ENCODE assay signal across 8 cellular contexts in genomic region chr6:33271098-33271607, GRCh38. TPM values are rescaled to one million over a fixed set of nuclear protein-coding genes. Genes with fewer than 3 reads are reported as not detected.
DNase-seq lines count a peak whose midpoint lies in the region; ATAC-seq and TF ChIP-seq lines count a peak whose summit lies in the region.

No MANE protein-coding gene starts in this region.

- intact Hi-C loops in prostate gland (cut with DNase I) = no loop called here

- no peaks in the 10 kb centered on the region for H3K9me3 ChIP-seq in GM23248 (ENCODE audit: low read depth)
- no peaks in the 10 kb centered on the region for H3K9me3 ChIP-seq in RWPE2 (ENCODE audit: severe bottlenecking)
- no peaks in the 10 kb centered on the region for H3K9me3 ChIP-seq in prostate gland

- peak overlapping the region; percentile 88 for H3K9ac ChIP-seq in GM23248

- H3F3A ChIP-seq in GM23248 (ENCODE audit: insufficient read depth) = peaks cover 41% of the 10 kb centered on the region

- no peaks in the 10 kb centered on the region for H3K9me2 ChIP-seq in GM23248 (ENCODE audit: insufficient read depth)

- in situ Hi-C loops in GM23248 (cut with MboI) = no loop called here

- H3K4me3 ChIP-seq in GM23248 = peak overlapping the region; percentile 79
- H3K4me3 ChIP-seq in RWPE2 (ENCODE audit: severe bottlenecking) = peak overlapping the region; percentile 61
- peak overlapping the region; percentile 100 for H3K4me3 ChIP-seq in fibroblast of pulmonary artery (replicated peaks; ENCODE audit: low read depth, low read length)
- peak overlapping the region; percentile 65 to 91 for H3K4me3 ChIP-seq in prostate gland

- H3K36me3 ChIP-seq in GM23248 (ENCODE audit: low read depth) (peaks cover 48% of the 10 kb centered on the region), RWPE2 (ENCODE audit: low read depth) (peaks cover 76% of the 10 kb centered on the region), prostate gland (peaks cover 10 to 21% of the 10 kb centered on the region in 2 donors)

- peaks cover 4% of the 10 kb centered on the region; the same call in 1 of the 2 replicates for H4K20me1 ChIP-seq in GM23248 (ENCODE audit: insufficient read depth)

- peak overlapping the region; percentile 86 for H2AFZ ChIP-seq in GM23248

- H3K4me2 ChIP-seq in GM23248 (ENCODE audit: unreplicated experiment) = peak overlapping the region; percentile 87

- no peaks in the 10 kb centered on the region for H3K27me3 ChIP-seq in GM23248 (replicated peaks; ENCODE audit: insufficient read depth)
- no peaks in the 10 kb centered on the region for H3K27me3 ChIP-seq in RWPE2 (ENCODE audit: insufficient read depth, poor library complexity, severe bottlenecking)
- H3K27me3 ChIP-seq in prostate gland (replicated peaks; ENCODE audit: insufficient read depth) = no peaks in the 10 kb centered on the region

- ATAC-seq in RWPE2 (ENCODE audit: low read depth) (peak; percentile 7), GM19035 (IDR thresholded peaks at IDR 0.05; ENCODE audit: unreplicated experiment) (no peak), HG03135 (IDR thresholded peaks at IDR 0.05; ENCODE audit: unreplicated experiment) (no peak)

- H3K4me1 ChIP-seq in GM23248 (ENCODE audit: insufficient read depth) (peaks cover 34% of the 10 kb centered on the region), RWPE2 (ENCODE audit: insufficient read depth, poor library complexity, severe bottlenecking) (peaks cover 29% of the 10 kb centered on the region), prostate gland (replicated peaks) (peaks cover 23% of the 10 kb centered on the region)

- H3K27ac ChIP-seq in GM23248 (peak overlapping the region; percentile 81), RWPE2 (ENCODE audit: poor library complexity, severe bottlenecking) (peak overlapping the region; percentile 84), prostate gland (peak overlapping the region; percentile 83 to 93)

- DNase-seq in AG20443 (ENCODE audit: low spot score) (peak; percentile 14), GM23248 (peak; percentile 55), RWPE2 (ENCODE audit: low spot score) (no peak), fibroblast of pulmonary artery (ENCODE audit: low read depth) (peak; percentile 24), prostate gland (ENCODE audit: low spot score) (no peak), GM19240 (ENCODE audit: insufficient read length, low spot score) (no peak)

- 2% methylated on average over 13 of the region's 13 CpGs for WGBS in GM23248 (ENCODE audit: low coverage in 1 of 2, low lambda C conversion rate in 2 of 2, missing lambda C conversion rate in 2 of 2), 2 experiments
- 1% methylated on average over 13 of the region's 13 CpGs for WGBS in prostate gland

- TF ChIP-seq CTCF in RWPE2 (IDR thresholded peaks at IDR 0.05; ENCODE audit: poor library complexity, severe bottlenecking) (no peak), fibroblast of pulmonary artery (IDR thresholded peaks at IDR 0.05; ENCODE audit: low read length, missing control alignments) (no peak), prostate gland (IDR thresholded peaks at IDR 0.05) (no peak)

- no peak for TF ChIP-seq POLR2A in prostate gland (IDR thresholded peaks at IDR 0.05)

- H3K79me2 ChIP-seq in GM23248 (ENCODE audit: insufficient read depth) = peaks cover 73% of the 10 kb centered on the region

RNA-seq across cellular contexts. Expression of gene VPS52, which starts 0.5 kb away (rescaled TPM):
- total RNA-seq in GM23248 (2014; rRNA removed; shearing (Covaris generic)) = 32.3 and 38.8 TPM in 2 replicates
- polyA plus RNA-seq in GM23248 (2016; fragmentation: Nextera tagmentation; extraction: Ambion mirVana) = 33.9 and 35.3 TPM in 2 replicates
- total RNA-seq in prostate gland = 10 to 100 TPM; 42.2 to 55.0 TPM

RNA-seq across cellular contexts. Expression of gene RPS18, which starts 0.7 kb away (rescaled TPM):
- total RNA-seq in GM23248 (2014; rRNA removed; shearing (Covaris generic)) = 2,521 and 3,021 TPM in 2 replicates
- 1,848 and 1,924 TPM in 2 replicates for polyA plus RNA-seq in GM23248 (2016; fragmentation: Nextera tagmentation; extraction: Ambion mirVana)
- total RNA-seq in prostate gland = 1,000 to 10,000 TPM; 1,990 to 4,594 TPM

RNA-seq across cellular contexts. Expression of gene B3GALT4, which starts 5.8 kb away (rescaled TPM):
- total RNA-seq in GM23248 (2014; rRNA removed; shearing (Covaris generic)) = 2.6 and 2.7 TPM in 2 replicates
- 2.4 and 2.7 TPM in 2 replicates for polyA plus RNA-seq in GM23248 (2016; fragmentation: Nextera tagmentation; extraction: Ambion mirVana)
- 10 to 100 TPM; 15.8 to 21.4 TPM for total RNA-seq in prostate gland

RNA-seq across cellular contexts. Expression of gene WDR46, which starts 17.9 kb away (rescaled TPM):
- total RNA-seq in GM23248 (2014; rRNA removed; shearing (Covaris generic)) = 64.4 and 81.9 TPM in 2 replicates
- 79.4 and 90.9 TPM in 2 replicates for polyA plus RNA-seq in GM23248 (2016; fragmentation: Nextera tagmentation; extraction: Ambion mirVana)
- 10 to 100 TPM; 41.3 to 47.2 TPM for total RNA-seq in prostate gland

RNA-seq across cellular contexts. Expression of gene PFDN6, which starts 18.2 kb away (rescaled TPM):
- total RNA-seq in GM23248 (2014; rRNA removed; shearing (Covaris generic)) = 31.9 and 38.7 TPM in 2 replicates
- polyA plus RNA-seq in GM23248 (2016; fragmentation: Nextera tagmentation; extraction: Ambion mirVana) = 7.9 and 9.1 TPM in 2 replicates
- 10 to 100 TPM; 24.1 to 59.7 TPM for total RNA-seq in prostate gland

Comparison
In these comparisons a context has a peak if more than half of its experiments do, and no peak if none do; other contexts are left out.
1. DNase-seq: peak in AG20443 (single experiment), GM23248 (single experiment) and fibroblast of pulmonary artery (single experiment); none in RWPE2 (single experiment), prostate gland (single experiment) and GM19240 (single experiment).
2. Peak in every context shown above with its lines, with median percentiles within 50 percentile points of each other: H3K27ac ChIP-seq and H3K4me3 ChIP-seq.